8 cellular contexts compared by ENCODE assay signal in the genomic region with DNA sequence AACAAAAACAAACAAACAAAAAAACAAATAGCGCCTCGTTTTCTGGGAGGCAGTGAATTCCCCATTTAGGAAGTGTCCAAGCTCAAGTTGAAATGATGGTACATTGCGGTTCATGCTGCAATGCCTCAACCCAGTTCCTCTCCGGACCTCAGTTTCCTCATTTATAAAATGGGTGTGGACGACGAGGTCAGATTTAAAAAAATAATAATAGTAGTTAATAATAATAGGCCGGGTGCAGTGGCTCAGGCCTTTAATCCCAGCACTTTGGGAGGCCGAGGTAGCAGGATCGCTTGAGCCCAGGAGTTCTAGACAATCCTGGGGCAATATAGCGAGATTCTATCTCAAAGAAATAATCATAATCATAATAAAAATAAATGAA. TPM values are rescaled to one million over a fixed set of nuclear protein-coding genes. Genes with fewer than 3 reads are reported as not detected.
DNase-seq lines count a peak whose midpoint lies in the region; ATAC-seq, FAIRE-seq and TF ChIP-seq lines count a peak whose summit lies in the region.

No MANE protein-coding gene starts in this region.

- H2BK12ac ChIP-seq in mesenchymal stem cell (ENCODE audit: low read length in 2 of 2) = no peak overlapping the region

- H3K36me3 Mint-ChIP-seq in astrocyte (ENCODE audit: low read depth, unreplicated experiment) = no peaks in the 10 kb centered on the region

- H2BK5ac ChIP-seq in mesenchymal stem cell (ENCODE audit: low read depth, low read length, poor library complexity, severe bottlenecking) = no peak overlapping the region

- no peaks in the 10 kb centered on the region for H3K79me2 ChIP-seq in astrocyte (ENCODE audit: insufficient read depth, low read length)

- no peak for TF ChIP-seq POLR2A in heart left ventricle (IDR thresholded peaks at IDR 0.05)

- H3K4me3 ChIP-seq in heart left ventricle = peak overlapping the region; percentile 57 to 88 (median 69)
- peak overlapping the region; percentile 69 for H3K4me3 ChIP-seq in astrocyte (ENCODE audit: insufficient read depth, low read depth, low read length)
- peak overlapping the region in 1 of 2 experiments; percentile 72 for H3K4me3 ChIP-seq in mesenchymal stem cell (ENCODE audit: insufficient read depth in 1 of 2, low read depth in 1 of 2, low read length in 2 of 2)
- peak overlapping the region; percentile 72 for H3K4me3 ChIP-seq in upper lobe of right lung

- no peak overlapping the region for H4K8ac ChIP-seq in mesenchymal stem cell (ENCODE audit: low read length)

- H2BK15ac ChIP-seq in mesenchymal stem cell (ENCODE audit: low read depth, poor library complexity, severe bottlenecking) = no peak overlapping the region

- H3K27ac Mint-ChIP-seq in astrocyte (ENCODE audit: unreplicated experiment) = no peak overlapping the region

- FAIRE-seq in astrocyte (lab: Jason Lieb, UNC) = no peak

- intact Hi-C loops in heart left ventricle (cut with DNase I) (loop anchor here (1.0 to 10.0 kb wide), 7 partner anchors 11 to 206 kb away; no protein-coding TSS in a partner anchor), Right ventricle myocardium inferior (cut with DNase I) (loop anchor here (1.0 kb wide), 1 partner anchor 39 kb away; no protein-coding TSS in a partner anchor), upper lobe of right lung (cut with DNase I) (no loop called here)

- H3K9me3 ChIP-seq in heart left ventricle (no peaks in the 10 kb centered on the region), astrocyte (ENCODE audit: insufficient read depth, low read depth, low read length) (no peaks in the 10 kb centered on the region), mesenchymal stem cell (ENCODE audit: control insufficient read depth, low read length) (no peaks in the 10 kb centered on the region), upper lobe of right lung (no peaks in the 10 kb centered on the region)

- no peaks in the 10 kb centered on the region for H3K9me3 Mint-ChIP-seq in astrocyte (ENCODE audit: unreplicated experiment)

- H3K23ac ChIP-seq in mesenchymal stem cell (ENCODE audit: low read length in 2 of 2) = no peak overlapping the region

- no peaks in the 10 kb centered on the region for H4K20me1 ChIP-seq in astrocyte (ENCODE audit: insufficient read depth, low read length)

- H3K27ac ChIP-seq in heart left ventricle (peak overlapping the region in 11 of 12 donors; percentile 89 to 98 (median 95)), astrocyte (ENCODE audit: low read depth, low read length) (peak overlapping the region; percentile 81), mesenchymal stem cell (ENCODE audit: low read length, poor library complexity, severe bottlenecking) (no peak overlapping the region), upper lobe of right lung (peak overlapping the region; percentile 87)

- H3K4ac ChIP-seq in mesenchymal stem cell (ENCODE audit: low read depth in 1 of 2, low read length in 2 of 2) = no peak overlapping the region

- H3K79me1 ChIP-seq in mesenchymal stem cell (replicated peaks; ENCODE audit: low read length, poor library complexity, severe bottlenecking) = no peaks in the 10 kb centered on the region

- H3K4me1 Mint-ChIP-seq in astrocyte (ENCODE audit: low read depth, unreplicated experiment) = peaks cover 5% of the 10 kb centered on the region

- H3K4me2 ChIP-seq in astrocyte (ENCODE audit: low read length) = peak overlapping the region; percentile 84
- no peak overlapping the region for H3K4me2 ChIP-seq in mesenchymal stem cell (ENCODE audit: low read length, poor library complexity, severe bottlenecking)

- no peak for ATAC-seq in heart left ventricle
- ATAC-seq in Right ventricle myocardium inferior = no peak
- ATAC-seq in upper lobe of right lung = no peak
- no peak for ATAC-seq in GM21381 (IDR thresholded peaks at IDR 0.05; ENCODE audit: unreplicated experiment)

- peak overlapping the region; percentile 87 for H3K9ac ChIP-seq in astrocyte (ENCODE audit: low read length)
- H3K9ac ChIP-seq in mesenchymal stem cell (ENCODE audit: low read length) = peak overlapping the region; percentile 85

- no peak for TF ChIP-seq CTCF in heart left ventricle (IDR thresholded peaks at IDR 0.05)
- no peak for TF ChIP-seq CTCF in astrocyte (IDR thresholded peaks at IDR 0.05; ENCODE audit: insufficient read depth, low read depth, low read length)
- TF ChIP-seq CTCF in upper lobe of right lung (IDR thresholded peaks at IDR 0.05) = no peak

- no peaks in the 10 kb centered on the region for H3K36me3 ChIP-seq in heart left ventricle
- H3K36me3 ChIP-seq in astrocyte (ENCODE audit: insufficient read depth, low read length) = no peaks in the 10 kb centered on the region
- no peaks in the 10 kb centered on the region for H3K36me3 ChIP-seq in mesenchymal stem cell (ENCODE audit: control insufficient read depth in 1 of 2, insufficient read depth in 2 of 2, low read depth in 1 of 2, low read length in 2 of 2)
- no peaks in the 10 kb centered on the region for H3K36me3 ChIP-seq in upper lobe of right lung

- no peak overlapping the region for H3K14ac ChIP-seq in mesenchymal stem cell (ENCODE audit: low read length in 2 of 2)

- H3K27me3 Mint-ChIP-seq in astrocyte (ENCODE audit: low read depth, unreplicated experiment) = no peaks in the 10 kb centered on the region

- peak overlapping the region; percentile 50 for H3K4me3 Mint-ChIP-seq in astrocyte (ENCODE audit: unreplicated experiment)

- H3K4me1 ChIP-seq in heart left ventricle (peaks cover 0 to 34% (median 18%) of the 10 kb centered on the region in 12 donors), astrocyte (ENCODE audit: insufficient read depth, low read length) (peaks cover 23% of the 10 kb centered on the region), mesenchymal stem cell (ENCODE audit: control insufficient read depth, insufficient read depth, low read depth, low read length) (peaks cover 15% of the 10 kb centered on the region), upper lobe of right lung (peaks cover 9% of the 10 kb centered on the region)

- H2AFZ ChIP-seq in astrocyte (ENCODE audit: low read depth, low read length) (peak overlapping the region; percentile 62), mesenchymal stem cell (ENCODE audit: low read depth, low read length) (no peak overlapping the region)

- DNase-seq in heart left ventricle (no peak), Right ventricle myocardium inferior (ENCODE audit: missing footprints) (no peak), astrocyte (ENCODE audit: low read depth) (no peak), mesenchymal stem cell (no peak), upper lobe of right lung (no peak), NCI-H510A treated with DMSO at 0.1 percent for 48 hours (lab: John Stamatoyannopoulos, UW) (no peak), activated gamma-delta T cell treated with Interleukin-2 at 50 U/mL for 16 hours (no peak)

- no peak overlapping the region for H4K91ac ChIP-seq in mesenchymal stem cell (ENCODE audit: low read length)

- no peak overlapping the region for H2BK120ac ChIP-seq in mesenchymal stem cell (ENCODE audit: low read depth, low read length)

- H3K27me3 ChIP-seq in heart left ventricle (no peaks in the 10 kb centered on the region), astrocyte (ENCODE audit: insufficient read depth, low read length) (no peaks in the 10 kb centered on the region), mesenchymal stem cell (ENCODE audit: control insufficient read depth in 1 of 2, insufficient read depth in 1 of 2, low read length in 2 of 2) (no peaks in the 10 kb centered on the region), upper lobe of right lung (no peaks in the 10 kb centered on the region)

- H3K18ac ChIP-seq in mesenchymal stem cell (ENCODE audit: low read depth in 1 of 2, low read length in 2 of 2) = no peak overlapping the region

- WGBS in heart left ventricle, 4 donors = 31 to 36% (median 35%) methylated on average over 10 of the region's 10 CpGs
- WGBS in mesenchymal stem cell = 69% methylated on average over 6 of the region's 10 CpGs

- no peak overlapping the region for H2AK5ac ChIP-seq in mesenchymal stem cell (ENCODE audit: low read length, severe bottlenecking)

RNA-seq across cellular contexts. Expression of a gene that starts 15.5 kb away (rescaled TPM):
- 100 to 1,000 TPM; 104 to 156 (median 121) TPM for total RNA-seq in heart left ventricle
- 100 to 1,000 TPM; 120 to 294 TPM for polyA plus RNA-seq in heart left ventricle
- 166 TPM for total RNA-seq in Right ventricle myocardium inferior
- total RNA-seq in astrocyte = 67.5 and 70.4 TPM in 2 replicates
- 96.4 TPM for polyA plus RNA-seq in mesenchymal stem cell (2013, experiment 1 of 2)
- polyA plus RNA-seq in mesenchymal stem cell (2013, experiment 2 of 2) = 96.1 TPM
- 48.8 TPM for total RNA-seq in upper lobe of right lung

RNA-seq across cellular contexts. Expression of a gene that starts 28.6 kb away (rescaled TPM):
- total RNA-seq in heart left ventricle (100 to 1,000 TPM in 1 of 9 donors, 10 to 100 TPM in 1, 1 to 10 TPM in 4, under 1 TPM in 3; 0.23 to 107 (median 1.1) TPM), Right ventricle myocardium inferior (0.32 TPM), astrocyte (8.2 and 13.3 TPM in 2 replicates), upper lobe of right lung (3.6 TPM)
- 1 to 10 TPM; 1.4 to 8.0 TPM for polyA plus RNA-seq in heart left ventricle
- polyA plus RNA-seq in mesenchymal stem cell (2013, experiment 1 of 2) = 167 TPM
- 130 TPM for polyA plus RNA-seq in mesenchymal stem cell (2013, experiment 2 of 2)

RNA-seq across cellular contexts. Expression of a gene that starts 32.7 kb away (rescaled TPM):
- 10 to 100 TPM in 1 of 9 donors, 1 to 10 TPM in 8; 4.4 to 10.6 (median 6.9) TPM for total RNA-seq in heart left ventricle
- 1 to 10 TPM; 6.7 to 8.5 TPM for polyA plus RNA-seq in heart left ventricle
- total RNA-seq in Right ventricle myocardium inferior = 8.5 TPM
- total RNA-seq in astrocyte = 10.9 and 12.8 TPM in 2 replicates
- polyA plus RNA-seq in mesenchymal stem cell (2013, experiment 1 of 2) = 6.0 TPM
- polyA plus RNA-seq in mesenchymal stem cell (2013, experiment 2 of 2) = 6.5 TPM
- 5.4 TPM for total RNA-seq in upper lobe of right lung

RNA-seq across cellular contexts. Expression of a gene that starts 34.3 kb away (rescaled TPM):
- total RNA-seq in heart left ventricle = 100 to 1,000 TPM in 7 of 9 donors, 10 to 100 TPM in 2; 92.3 to 400 (median 139) TPM
- polyA plus RNA-seq in heart left ventricle = 100 to 1,000 TPM; 102 to 174 TPM
- total RNA-seq in Right ventricle myocardium inferior = 182 TPM
- total RNA-seq in astrocyte = 56.6 and 56.7 TPM in 2 replicates
- polyA plus RNA-seq in mesenchymal stem cell (2013, experiment 1 of 2) = 9.0 TPM
- 9.8 TPM for polyA plus RNA-seq in mesenchymal stem cell (2013, experiment 2 of 2)
- 67.9 TPM for total RNA-seq in upper lobe of right lung

RNA-seq across cellular contexts. Expression of a gene that starts 57.7 kb away (rescaled TPM):
- total RNA-seq in heart left ventricle = 10 to 100 TPM; 12.9 to 33.0 (median 26.9) TPM
- 10 to 100 TPM; 12.1 to 14.2 TPM for polyA plus RNA-seq in heart left ventricle
- total RNA-seq in Right ventricle myocardium inferior = 30.6 TPM
- total RNA-seq in astrocyte = 29.1 and 35.3 TPM in 2 replicates
- polyA plus RNA-seq in mesenchymal stem cell (2013, experiment 1 of 2) = 30.0 TPM
- 31.0 TPM for polyA plus RNA-seq in mesenchymal stem cell (2013, experiment 2 of 2)
- total RNA-seq in upper lobe of right lung = 13.3 TPM
